23 cellular contexts compared by ENCODE assay signal in the genomic region with DNA sequence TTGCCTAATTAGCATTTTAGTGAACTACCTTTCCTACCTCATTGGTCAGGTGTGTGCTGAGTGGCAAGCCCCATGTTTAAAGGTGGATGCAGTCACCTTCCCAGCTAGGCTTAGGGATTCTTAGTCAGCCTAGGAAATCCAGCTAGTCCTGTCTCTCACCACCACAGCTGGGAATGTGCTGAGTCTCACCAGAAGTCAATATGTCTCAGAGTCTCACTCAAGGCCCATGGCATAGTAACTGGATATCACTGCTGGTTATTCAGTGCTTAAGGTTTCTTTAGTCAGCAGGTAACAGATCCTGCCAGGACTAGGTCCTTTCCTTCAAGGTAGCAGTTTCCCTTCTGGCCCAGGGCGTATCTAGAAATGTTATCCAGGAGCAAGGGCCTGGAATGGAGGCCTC.
"Had no signal": no experiment of that assay in that cellular context is flagged by ENCODE, and none has a peak within 500 bp of the region (broad histone marks: within the 10 kb centered on the region; RNA-seq: fewer than 3 reads in every experiment).

No MANE protein-coding gene starts in this region.

- H3K27ac Mint-ChIP-seq: IgD-negative memory B cell had no signal

- H3K27ac ChIP-seq: HL-60, KMS-11, SJSA1, SK-N-MC had no signal

- H3K36me3 Mint-ChIP-seq: IgD-negative memory B cell had no signal

- H3K27me3 ChIP-seq: SJSA1 had no signal

- H3K4me1 Mint-ChIP-seq: IgD-negative memory B cell had no signal

- H3K36me3 ChIP-seq: SJSA1 had no signal

- H3K27me3 Mint-ChIP-seq: IgD-negative memory B cell had no signal

- H3K4me2 ChIP-seq: KMS-11 had no signal

- FAIRE-seq: HTR-8/SVneo, K562 had no signal

- DNase-seq: Kasumi-1, MM.1S, NCI-H1092 treated with DMSO at 0.1 percent for 48 hours, NCI-H1436 treated with DMSO at 0.1 percent for 48 hours, NCI-H1694, NCI-H187 treated with DMSO at 0.1 percent for 48 hours, NCI-H2029 treated with DMSO at 0.1 percent for 48 hours, NCI-H2171 treated with DMSO at 0.1 percent for 48 hours, NCI-H345, NCI-H446 treated with DMSO at 0.1 percent for 48 hours, NCI-H510A treated with DMSO at 0.1 percent for 48 hours, NCI-H526 treated with DMSO at 0.1 percent for 48 hours, NCI-H774, SHP77 treated with DMSO at 0.1 percent for 48 hours had no signal

- ATAC-seq: K562, Panc1, Right ventricle myocardium inferior had no signal

- H3K4me3 ChIP-seq: K562, SJSA1, SK-N-MC had no signal

- H3K9me3 Mint-ChIP-seq: IgD-negative memory B cell had no signal

- H3K9ac ChIP-seq: KMS-11 had no signal

- H3K9me3 ChIP-seq: SJSA1 had no signal

- H3K4me1 ChIP-seq: SJSA1 had no signal
